ENCODE assay signal across 22 cellular contexts in the genomic region with DNA sequence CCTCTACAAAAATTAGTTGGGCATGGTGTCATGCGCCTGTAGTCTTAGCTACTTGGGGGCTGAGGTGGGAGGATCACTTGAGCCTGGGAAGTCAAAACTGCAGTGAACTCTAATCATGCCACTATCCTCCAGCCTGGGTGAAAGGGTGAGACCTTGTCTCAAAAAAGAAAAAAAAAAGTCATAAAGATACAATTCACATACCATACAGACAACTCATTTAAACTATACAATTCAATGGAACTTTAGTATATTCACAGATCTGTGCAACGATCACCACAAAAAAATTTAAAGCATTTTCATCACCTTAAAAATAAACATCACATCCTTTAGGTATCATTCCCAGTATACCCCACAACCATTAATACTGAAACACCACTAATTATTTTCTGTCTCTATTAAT.
DNase-seq lines count a peak whose midpoint lies in the region; ATAC-seq, FAIRE-seq and TF ChIP-seq lines count a peak whose summit lies in the region.
"Had no signal": no experiment of that assay in that cellular context is flagged by ENCODE, and none has a peak within 500 bp of the region (broad histone marks: within the 10 kb centered on the region; RNA-seq: fewer than 3 reads in every experiment).

No MANE protein-coding gene starts in this region.

- H3K27me3 ChIP-seq in ACC112 (ENCODE audit: insufficient read depth, low read length) (no peaks in the 10 kb centered on the region), mesenchymal stem cell (ENCODE audit: control insufficient read depth in 1 of 2, insufficient read depth in 1 of 2, low read length in 2 of 2) (no peaks in the 10 kb centered on the region)
- H3K27me3 ChIP-seq: MG63 had no signal

- peaks cover 43% of the 10 kb centered on the region for H3K4me1 ChIP-seq in ACC112 (ENCODE audit: control insufficient read depth, insufficient read depth, low read length, unreplicated experiment)
- H3K4me1 ChIP-seq in mesenchymal stem cell (ENCODE audit: control insufficient read depth, insufficient read depth, low read depth, low read length): peaks cover 6% of the 10 kb centered on the region

- in situ Hi-C loops in G401 (cut with HindIII; ENCODE audit: low sequenced_read_pairs): no loop called here

- 3% methylated on average over 1 of the region's 2 CpGs for WGBS in mesenchymal stem cell

- H3K9me3 Mint-ChIP-seq in HFFc6: no peaks in the 10 kb centered on the region

- ATAC-seq in left lobe of liver (no peak), GM18511 (IDR thresholded peaks at IDR 0.05; ENCODE audit: unreplicated experiment) (no peak), sciatic nerve (no peak)

- H3K36me3 ChIP-seq in ACC112 (ENCODE audit: insufficient read depth, low read length) (no peaks in the 10 kb centered on the region), mesenchymal stem cell (ENCODE audit: control insufficient read depth in 1 of 2, insufficient read depth in 2 of 2, low read depth in 1 of 2, low read length in 2 of 2) (no peaks in the 10 kb centered on the region)
- H3K36me3 ChIP-seq: MG63 had no signal

- no peak overlapping the region for H3K23ac ChIP-seq in mesenchymal stem cell (ENCODE audit: low read length in 2 of 2)

- H3K79me2 ChIP-seq in ACC112 (ENCODE audit: control insufficient read depth, insufficient read depth, low read length, unreplicated experiment): no peaks in the 10 kb centered on the region

- H3K27ac ChIP-seq in ACC112 (ENCODE audit: low read depth, low read length) (0 out of 2 replicates have a peak overlapping the region, but pooled peaks have one; percentile 38), mesenchymal stem cell (ENCODE audit: low read length, poor library complexity, severe bottlenecking) (peak overlapping the region; percentile 53)
- H3K27ac ChIP-seq: RWPE1 had no signal

- no peaks in the 10 kb centered on the region for H3K36me3 Mint-ChIP-seq in HFFc6 (ENCODE audit: low read depth)

- no peak overlapping the region for H3K4me2 ChIP-seq in mesenchymal stem cell (ENCODE audit: low read length, poor library complexity, severe bottlenecking)

- H3K9me3 ChIP-seq in mesenchymal stem cell (ENCODE audit: control insufficient read depth, low read length): no peaks in the 10 kb centered on the region
- H3K9me3 ChIP-seq: MG63 had no signal

- no peak overlapping the region for H4K91ac ChIP-seq in mesenchymal stem cell (ENCODE audit: low read length)

- peak overlapping the region; percentile 1; the same call in 1 of the 2 replicates for H3K4me3 Mint-ChIP-seq in HFFc6
- H3K4me3 Mint-ChIP-seq: B cell had no signal

- no peak for TF ChIP-seq CTCF in HFFc6 (IDR thresholded peaks at IDR 0.05)

- no peak overlapping the region for H4K8ac ChIP-seq in mesenchymal stem cell (ENCODE audit: low read length)

- H2AFZ ChIP-seq in ACC112 (ENCODE audit: low read length, unreplicated experiment): no peak overlapping the region
- H2AFZ ChIP-seq in mesenchymal stem cell (ENCODE audit: low read depth, low read length): no peak overlapping the region

- H2AK5ac ChIP-seq in mesenchymal stem cell (ENCODE audit: low read length, severe bottlenecking): peak overlapping the region; percentile 85

- intact Hi-C loops in sciatic nerve (cut with DNase I): loop anchor here (10.0 kb wide), 1 partner anchor 244 kb away; a partner anchor contains a TSS

- no peak overlapping the region for H2BK5ac ChIP-seq in mesenchymal stem cell (ENCODE audit: low read depth, low read length, poor library complexity, severe bottlenecking)

- H3K14ac ChIP-seq in mesenchymal stem cell (ENCODE audit: low read length in 2 of 2): no peak overlapping the region

- H3K4me1 Mint-ChIP-seq in HFFc6 (ENCODE audit: low read depth): peaks cover 51% of the 10 kb centered on the region

- H3K27me3 Mint-ChIP-seq in HFFc6 (ENCODE audit: insufficient read depth): no peaks in the 10 kb centered on the region
- H3K27me3 Mint-ChIP-seq: B cell had no signal

- DNase-seq in HFFc6: no peak
- DNase-seq in RCC 7860 (ENCODE audit: low spot score): peak; percentile 3
- DNase-seq in mesenchymal stem cell: no peak
- no peak for DNase-seq in G401 (ENCODE audit: low spot score)
- DNase-seq in left lobe of liver (ENCODE audit: low spot score): no peak
- DNase-seq in sciatic nerve (ENCODE audit: low spot score): no peak
- DNase-seq: 8988T, DMS79 treated with DMSO at 0.1 percent for 48 hours, Kasumi-1, MG63, NCI-H1048, NCI-H1436 treated with DMSO at 0.1 percent for 48 hours, NCI-H2029 treated with DMSO at 0.1 percent for 48 hours, NCI-H2171, NCI-H446, NCI-H526 treated with DMSO at 0.1 percent for 48 hours had no signal

- H2BK12ac ChIP-seq in mesenchymal stem cell (ENCODE audit: low read length in 2 of 2): no peak overlapping the region

- peak overlapping the region in 1 of 2 experiments; percentile 52 for H3K18ac ChIP-seq in mesenchymal stem cell (ENCODE audit: low read depth in 1 of 2, low read length in 2 of 2)

- H3K27ac Mint-ChIP-seq in HFFc6: peak overlapping the region; percentile 22; the same call in 1 of the 2 replicates
- H3K27ac Mint-ChIP-seq: B cell had no signal

- H3K4me3 ChIP-seq in ACC112 (ENCODE audit: low read depth, low read length): no peak overlapping the region
- no peak overlapping the region for H3K4me3 ChIP-seq in mesenchymal stem cell (ENCODE audit: insufficient read depth in 1 of 2, low read depth in 1 of 2, low read length in 2 of 2)
- H3K4me3 ChIP-seq: GM12878, MG63 had no signal

- H2BK120ac ChIP-seq in mesenchymal stem cell (ENCODE audit: low read depth, low read length): no peak overlapping the region

- no peak overlapping the region for H2BK15ac ChIP-seq in mesenchymal stem cell (ENCODE audit: low read depth, poor library complexity, severe bottlenecking)

- FAIRE-seq in RCC 7860 (lab: Jason Lieb, UNC): no peak
- FAIRE-seq: GM12878, H54 had no signal

- no peak overlapping the region for H3K9ac ChIP-seq in mesenchymal stem cell (ENCODE audit: low read length)

- H3K4ac ChIP-seq in mesenchymal stem cell (ENCODE audit: low read depth in 1 of 2, low read length in 2 of 2): no peak overlapping the region

- H3K79me1 ChIP-seq in mesenchymal stem cell (replicated peaks; ENCODE audit: low read length, poor library complexity, severe bottlenecking): peaks cover 1% of the 10 kb centered on the region
